1 cellular context compared by ENCODE assay signal in genomic region chr9:35424356-35425352, GRCh38.
TF ChIP-seq lines count a peak whose summit lies in the region.

No MANE protein-coding gene starts in this region.

TF ChIP-seq in K562, 482 proteins besides CTCF, POLR2A, EP300 and RAD21 (continued from another document):
- TF ChIP-seq CEBPG (CRISPR knock-in tag; IDR thresholded peaks at IDR 0.05), result no peak
- TF ChIP-seq CEBPG (tag; conservative IDR thresholded peaks at IDR 0.05 in 1 of 2, IDR thresholded peaks at IDR 0.05 in 1 of 2), result 0 out of 4 replicates have a peak, but pooled peaks of 1 of the 2 experiments have one; percentile 47
- no peak for TF ChIP-seq KAT7 (CRISPR knock-in tag; IDR thresholded peaks at IDR 0.05; ENCODE audit: borderline replicate concordance)
- peak; percentile 39; the same call in 1 of the 2 replicates for TF ChIP-seq CEBPB (tag; IDR thresholded peaks at IDR 0.05)
- TF ChIP-seq ZNF140 (CRISPR knock-in tag; IDR thresholded peaks at IDR 0.05), result no peak
TF ChIP-seq in K562: peak in this region for 2.
